ENCODE assay signal across 30 cellular contexts in genomic region chr9:109295475-109296110, GRCh38. TPM values are rescaled to one million over a fixed set of nuclear protein-coding genes. Genes with fewer than 3 reads are reported as not detected.
DNase-seq lines count a peak whose midpoint lies in the region; ATAC-seq, FAIRE-seq and TF ChIP-seq lines count a peak whose summit lies in the region.
"Had no signal": no experiment of that assay in that cellular context is flagged by ENCODE, and none has a peak within 500 bp of the region (broad histone marks: within the 10 kb centered on the region; RNA-seq: fewer than 3 reads in every experiment).

No MANE protein-coding gene starts in this region.

- POLR2A ChIA-PET in activated naive CD8-positive, alpha-beta T cell treated with anti-CD3 and anti-CD28 coated beads, Interleukin-2, amount 10 ng/mL, durations not matched to agents 7 days and 5 days (lab: Charles Lee): no interaction called here

- no peak for FAIRE-seq in GM19239 (lab: Jason Lieb, UNC)
- FAIRE-seq: frontal cortex, GM12892, H1 had no signal

- DNase-seq in activated naive CD8-positive, alpha-beta T cell treated with anti-CD3 and anti-CD28 coated beads, Interleukin-2, amount 10 ng/mL, durations not matched to agents 7 days and 5 days: no peak
- DNase-seq in activated naive CD8-positive, alpha-beta T cell treated with anti-CD3 and anti-CD28 coated beads for 36 hours: no peak
- DNase-seq in activated naive CD8-positive, alpha-beta T cell treated with anti-CD3 and anti-CD28 coated beads, Interleukin-2, amount 50 U/mL, for 24 hours: no peak
- DNase-seq in left colon (no peak), type B pancreatic cell (ENCODE audit: extremely low spot score, unreplicated experiment) (no peak), NCI-H2227 treated with DMSO at 0.1 percent for 48 hours (lab: John Stamatoyannopoulos, UW) (no peak), GM19239 (ENCODE audit: insufficient read length, low spot score) (no peak)
- DNase-seq in stimulated activated CD4-positive, alpha-beta T cell treated with anti-CD3 and anti-CD28 coated beads, Interleukin-2, amount 100 ng/mL, for 24 hours: no peak
- DNase-seq: activated CD4-positive, alpha-beta T cell treated with anti-CD3 and anti-CD28 coated beads for 36 hours; activated CD8-positive, alpha-beta memory T cell treated with anti-CD3 and anti-CD28 coated beads for 24 hours; activated effector memory CD4-positive, alpha-beta T cell treated with Interleukin-2 at 50 U/mL for 16 hours; CD8-positive, alpha-beta memory T cell; effector memory CD8-positive, alpha-beta T cell; immature natural killer cell; left lung; mesendoderm; MG63; naive thymus-derived CD4-positive, alpha-beta T cell; NCI-H2081 treated with DMSO at 0.1 percent for 48 hours; NCI-H82; psoas muscle; sigmoid colon; stimulated activated naive CD4-positive, alpha-beta T cell treated with Interleukin-2 at 50 U/mL for 16 hours; thyroid gland had no signal

- no peak overlapping the region for H3K27ac Mint-ChIP-seq in activated naive CD8-positive, alpha-beta T cell treated with anti-CD3 and anti-CD28 coated beads, Interleukin-2, amount 10 ng/mL, durations not matched to agents 7 days and 5 days
- H3K27ac Mint-ChIP-seq in activated naive CD8-positive, alpha-beta T cell treated with anti-CD3 and anti-CD28 coated beads for 36 hours: no peak overlapping the region
- H3K27ac Mint-ChIP-seq in activated naive CD8-positive, alpha-beta T cell treated with anti-CD3 and anti-CD28 coated beads, Interleukin-2, amount 50 U/mL, for 24 hours: peak overlapping the region; percentile 16
- H3K27ac Mint-ChIP-seq in type B pancreatic cell: peak overlapping the region; percentile 63
- H3K27ac Mint-ChIP-seq: activated CD4-positive, alpha-beta T cell treated with anti-CD3 and anti-CD28 coated beads for 36 hours; B cell; CD8-positive, alpha-beta memory T cell; effector memory CD8-positive, alpha-beta T cell; immature natural killer cell had no signal

- peaks cover 2% of the 10 kb centered on the region for H3K9me3 Mint-ChIP-seq in activated naive CD8-positive, alpha-beta T cell treated with anti-CD3 and anti-CD28 coated beads, Interleukin-2, amount 10 ng/mL, durations not matched to agents 7 days and 5 days
- peaks cover 2% of the 10 kb centered on the region for H3K9me3 Mint-ChIP-seq in activated naive CD8-positive, alpha-beta T cell treated with anti-CD3 and anti-CD28 coated beads for 36 hours
- no peaks in the 10 kb centered on the region for H3K9me3 Mint-ChIP-seq in activated naive CD8-positive, alpha-beta T cell treated with anti-CD3 and anti-CD28 coated beads, Interleukin-2, amount 50 U/mL, for 24 hours
- H3K9me3 Mint-ChIP-seq in type B pancreatic cell: no peaks in the 10 kb centered on the region
- H3K9me3 Mint-ChIP-seq: effector memory CD8-positive, alpha-beta T cell had no signal

- H3K4me3 Mint-ChIP-seq in activated naive CD8-positive, alpha-beta T cell treated with anti-CD3 and anti-CD28 coated beads, Interleukin-2, amount 10 ng/mL, durations not matched to agents 7 days and 5 days: peak overlapping the region; percentile 29
- H3K4me3 Mint-ChIP-seq in activated naive CD8-positive, alpha-beta T cell treated with anti-CD3 and anti-CD28 coated beads for 36 hours: no peak overlapping the region
- H3K4me3 Mint-ChIP-seq in activated naive CD8-positive, alpha-beta T cell treated with anti-CD3 and anti-CD28 coated beads, Interleukin-2, amount 50 U/mL, for 24 hours: no peak overlapping the region
- peak overlapping the region; percentile 13 for H3K4me3 Mint-ChIP-seq in type B pancreatic cell
- H3K4me3 Mint-ChIP-seq: activated CD4-positive, alpha-beta T cell treated with anti-CD3 and anti-CD28 coated beads for 36 hours; B cell; CD8-positive, alpha-beta memory T cell; effector memory CD8-positive, alpha-beta T cell; immature natural killer cell had no signal

- TF ChIP-seq CTCF in type B pancreatic cell (conservative IDR thresholded peaks at IDR 0.05): no peak

- H3K4me1 Mint-ChIP-seq in activated naive CD8-positive, alpha-beta T cell treated with anti-CD3 and anti-CD28 coated beads, Interleukin-2, amount 10 ng/mL, durations not matched to agents 7 days and 5 days: peaks cover 26% of the 10 kb centered on the region
- H3K4me1 Mint-ChIP-seq in activated naive CD8-positive, alpha-beta T cell treated with anti-CD3 and anti-CD28 coated beads for 36 hours: peaks cover 10% of the 10 kb centered on the region
- peaks cover 8% of the 10 kb centered on the region for H3K4me1 Mint-ChIP-seq in activated naive CD8-positive, alpha-beta T cell treated with anti-CD3 and anti-CD28 coated beads, Interleukin-2, amount 50 U/mL, for 24 hours
- peaks cover 34% of the 10 kb centered on the region for H3K4me1 Mint-ChIP-seq in type B pancreatic cell (ENCODE audit: unreplicated experiment)
- H3K4me1 Mint-ChIP-seq: B cell had no signal

- H3K36me3 Mint-ChIP-seq in activated naive CD8-positive, alpha-beta T cell treated with anti-CD3 and anti-CD28 coated beads, Interleukin-2, amount 10 ng/mL, durations not matched to agents 7 days and 5 days: no peaks in the 10 kb centered on the region
- no peaks in the 10 kb centered on the region for H3K36me3 Mint-ChIP-seq in activated naive CD8-positive, alpha-beta T cell treated with anti-CD3 and anti-CD28 coated beads for 36 hours
- no peaks in the 10 kb centered on the region for H3K36me3 Mint-ChIP-seq in activated naive CD8-positive, alpha-beta T cell treated with anti-CD3 and anti-CD28 coated beads, Interleukin-2, amount 50 U/mL, for 24 hours (ENCODE audit: low read depth)
- no peaks in the 10 kb centered on the region for H3K36me3 Mint-ChIP-seq in type B pancreatic cell
- H3K36me3 Mint-ChIP-seq: CD8-positive, alpha-beta memory T cell; immature natural killer cell had no signal

- intact Hi-C loops in left colon (cut with DNase I, micrococcal nuclease): no loop called here

- peaks cover 26% of the 10 kb centered on the region for H3K27me3 Mint-ChIP-seq in activated naive CD8-positive, alpha-beta T cell treated with anti-CD3 and anti-CD28 coated beads, Interleukin-2, amount 10 ng/mL, durations not matched to agents 7 days and 5 days
- peaks cover 26% of the 10 kb centered on the region for H3K27me3 Mint-ChIP-seq in activated naive CD8-positive, alpha-beta T cell treated with anti-CD3 and anti-CD28 coated beads for 36 hours
- H3K27me3 Mint-ChIP-seq in activated naive CD8-positive, alpha-beta T cell treated with anti-CD3 and anti-CD28 coated beads, Interleukin-2, amount 50 U/mL, for 24 hours: peaks cover 19% of the 10 kb centered on the region
- peaks cover 4% of the 10 kb centered on the region for H3K27me3 Mint-ChIP-seq in type B pancreatic cell

- ATAC-seq in activated naive CD8-positive, alpha-beta T cell treated with anti-CD3 and anti-CD28 coated beads, Interleukin-2, amount 10 ng/mL, durations not matched to agents 7 days and 5 days (ENCODE audit: low read depth): peak; percentile 50
- no peak for ATAC-seq in activated naive CD8-positive, alpha-beta T cell treated with anti-CD3 and anti-CD28 coated beads, Interleukin-2, amount 50 U/mL, for 24 hours
- peak; percentile 23 for ATAC-seq in left colon
- ATAC-seq: activated CD4-positive, alpha-beta T cell treated with anti-CD3 and anti-CD28 coated beads for 36 hours; effector memory CD8-positive, alpha-beta T cell; left lung; naive thymus-derived CD4-positive, alpha-beta T cell; psoas muscle; SK-N-SH treated with all-trans-retinoic acid at 6 μM for 48 hours had no signal

RNA-seq across cellular contexts. Expression of gene EPB41L4B, which starts 25.3 kb away (rescaled TPM):
- total RNA-seq in activated naive CD8-positive, alpha-beta T cell treated with anti-CD3 and anti-CD28 coated beads, Interleukin-2, amount 10 ng/mL, durations not matched to agents 7 days and 5 days: not detected
- total RNA-seq in activated naive CD8-positive, alpha-beta T cell treated with anti-CD3 and anti-CD28 coated beads for 36 hours: under 1 TPM; 0.74 TPM
- total RNA-seq in left colon (100 to 1,000 TPM; 147 to 150 TPM), type B pancreatic cell (ENCODE audit: low replicate concordance) (14.4 and 29.1 TPM in 2 replicates)
- total RNA-seq: A673 had no signal

Comparison
In these comparisons a context has a peak if more than half of its experiments do, and no peak if none do; other contexts are left out.
1. H3K27ac Mint-ChIP-seq: peak in activated naive CD8-positive, alpha-beta T cell treated with anti-CD3 and anti-CD28 coated beads, Interleukin-2, amount 50 U/mL, for 24 hours (single experiment) and type B pancreatic cell (single experiment); none in activated naive CD8-positive, alpha-beta T cell treated with anti-CD3 and anti-CD28 coated beads, Interleukin-2, amount 10 ng/mL, durations not matched to agents 7 days and 5 days (single experiment) and activated naive CD8-positive, alpha-beta T cell treated with anti-CD3 and anti-CD28 coated beads for 36 hours (single experiment).
2. H3K4me3 Mint-ChIP-seq: peak in activated naive CD8-positive, alpha-beta T cell treated with anti-CD3 and anti-CD28 coated beads, Interleukin-2, amount 10 ng/mL, durations not matched to agents 7 days and 5 days (single experiment) and type B pancreatic cell (single experiment); none in activated naive CD8-positive, alpha-beta T cell treated with anti-CD3 and anti-CD28 coated beads for 36 hours (single experiment) and activated naive CD8-positive, alpha-beta T cell treated with anti-CD3 and anti-CD28 coated beads, Interleukin-2, amount 50 U/mL, for 24 hours (single experiment).